ENCODE assay signal across 33 cellular contexts in genomic region chr14:83023369-83023768, GRCh38.
"Had no signal": no experiment of that assay in that cellular context is flagged by ENCODE, and none has a peak within 500 bp of the region (broad histone marks: within the 10 kb centered on the region; RNA-seq: fewer than 3 reads in every experiment).

No MANE protein-coding gene starts in this region.

- H3K9me3 ChIP-seq: adrenal gland, ascending aorta, body of pancreas, breast epithelium had no signal

- H3K27me3 ChIP-seq: adrenal gland, ascending aorta, body of pancreas, brain microvascular endothelial cell, breast epithelium, cardiac muscle cell had no signal

- DNase-seq: activated effector memory CD4-positive, alpha-beta T cell treated with anti-CD3 and anti-CD28 coated beads, Interleukin-2, amount 50 U/mL, for 16 hours; activated effector memory CD4-positive, alpha-beta T cell treated with Interleukin-2 at 50 U/mL for 16 hours; activated gamma-delta T cell; activated gamma-delta T cell treated with Interleukin-2 at 50 U/mL for 16 hours; activated naive CD4-positive, alpha-beta T cell; activated naive CD4-positive, alpha-beta T cell treated with anti-CD3 and anti-CD28 coated beads for 36 hours; activated naive CD4-positive, alpha-beta T cell treated with anti-CD3 and anti-CD28 coated beads, Interleukin-2, amount 10 ng/mL, durations not matched to agents 7 days and 5 days; activated naive CD4-positive, alpha-beta T cell treated with anti-CD3 and anti-CD28 coated beads, Interleukin-2, amount 50 U/mL, for 16 hours; activated naive CD4-positive, alpha-beta T cell treated with Interleukin-2 at 50 U/mL for 16 hours; activated naive CD8-positive, alpha-beta T cell treated with anti-CD3 and anti-CD28 coated beads for 36 hours; activated naive CD8-positive, alpha-beta T cell treated with anti-CD3 and anti-CD28 coated beads, Interleukin-2, amount 10 ng/mL, durations not matched to agents 7 days and 5 days; activated naive CD8-positive, alpha-beta T cell treated with anti-CD3 and anti-CD28 coated beads, Interleukin-2, amount 50 U/mL, for 24 hours; activated T-cell treated with anti-CD3 and anti-CD28 coated beads, Interleukin-2, amount 50 U/mL, for 24 hours; activated T-cell treated with anti-CD3 and anti-CD28 coated beads, Interleukin-2, amount 50 U/mL, for 4 hours; activated T-cell treated with anti-CD3 and anti-CD28 coated beads, Interleukin-2, amount 50 U/mL, for 48 hours; activated T-cell treated with anti-CD3 and anti-CD28 coated beads, Interleukin-2, amount 50 U/mL, for 72 hours; adrenal gland; amniotic stem cell; amygdala; anterior cingulate cortex; aorta; body of pancreas; brain microvascular endothelial cell; caudate nucleus; central memory CD4-positive, alpha-beta T cell; cerebellar nuclear complex had no signal

- H3K36me3 ChIP-seq: adrenal gland, ascending aorta, brain microvascular endothelial cell, breast epithelium, cardiac muscle cell had no signal

- H3K27ac ChIP-seq: adrenal gland, ascending aorta, body of pancreas, brain microvascular endothelial cell, breast epithelium, cardiac muscle cell had no signal

- H3K4me1 ChIP-seq: adrenal gland, ascending aorta, body of pancreas, breast epithelium had no signal

- ATAC-seq: activated naive CD4-positive, alpha-beta T cell treated with anti-CD3 and anti-CD28 coated beads, Interleukin-2, amount 50 U/mL, for 72 hours; activated naive CD8-positive, alpha-beta T cell treated with anti-CD3 and anti-CD28 coated beads, Interleukin-2, amount 50 U/mL, for 24 hours; activated T-cell treated with anti-CD3 and anti-CD28 coated beads, Interleukin-2, amount 50 U/mL, for 4 hours; activated T-cell treated with anti-CD3 and anti-CD28 coated beads, Interleukin-2, amount 50 U/mL, for 72 hours; activated T-helper 17 cell treated with anti-CD3 and anti-CD28 coated beads, Interleukin-2, amount 50 U/mL, for 72 hours; body of pancreas had no signal

- H3K4me3 ChIP-seq: adrenal gland, ascending aorta, body of pancreas, breast epithelium, cardiac muscle cell had no signal

- FAIRE-seq: astrocyte, bronchial epithelial cell had no signal
